In genomic region chr11:106464728-106465127, GRCh38 we compare ENCODE assay signal across 31 cellular contexts.
"Had no signal": no experiment of that assay in that cellular context is flagged by ENCODE, and none has a peak within 500 bp of the region (broad histone marks: within the 10 kb centered on the region; RNA-seq: fewer than 3 reads in every experiment).

No MANE protein-coding gene starts in this region.

- H3K27ac ChIP-seq: ascending aorta, psoas muscle, upper lobe of left lung had no signal

- H3K4me1 ChIP-seq: ascending aorta, psoas muscle, upper lobe of left lung had no signal

- H3K4me2 ChIP-seq: smooth muscle cell had no signal

- H3K36me3 ChIP-seq: ascending aorta, heart right ventricle, pancreas, right atrium auricular region, upper lobe of left lung had no signal

- H3K9me3 ChIP-seq: ascending aorta, heart right ventricle, pancreas, psoas muscle, right atrium auricular region, upper lobe of left lung had no signal

- DNase-seq: activated CD4-positive, alpha-beta memory T cell treated with anti-CD3 and anti-CD28 coated beads, Interleukin-2, amount 10 ng/mL, durations not matched to agents 7 days and 5 days; activated CD4-positive, alpha-beta T cell treated with anti-CD3 and anti-CD28 coated beads for 1 hour; activated CD4-positive, alpha-beta T cell treated with anti-CD3 and anti-CD28 coated beads, Interleukin-2, amount 10 ng/mL, durations not matched to agents 7 days and 5 days; activated CD8-positive, alpha-beta memory T cell treated with anti-CD3 and anti-CD28 coated beads, Interleukin-2, amount 50 U/mL, for 48 hours; activated gamma-delta T cell; activated naive CD4-positive, alpha-beta T cell treated with anti-CD3 and anti-CD28 coated beads, Interleukin-2, amount 10 ng/mL, durations not matched to agents 7 days and 5 days; activated naive CD8-positive, alpha-beta T cell treated with anti-CD3 and anti-CD28 coated beads, Interleukin-2, amount 10 ng/mL, durations not matched to agents 7 days and 5 days; activated T-cell treated with anti-CD3 and anti-CD28 coated beads, Interleukin-2, amount 50 U/mL, for 24 hours; foreskin fibroblast; heart right ventricle; kidney glomerular epithelial cell; left ventricle myocardium superior; midbrain; naive thymus-derived CD4-positive, alpha-beta T cell; nucleus accumbens; pancreas; psoas muscle; stimulated activated CD4-positive, alpha-beta T cell treated with anti-CD3 and anti-CD28 coated beads, Interleukin-1b, Interleukin-23, amount 100 ng/mL, for 48 hours; stimulated activated CD4-positive, alpha-beta T cell treated with anti-CD3 and anti-CD28 coated beads, Interleukin-4, amount 100 ng/mL, for 4 hours; stimulated activated CD8-positive, alpha-beta memory T cell treated with anti-CD3 and anti-CD28 coated beads, Interleukin-4, amount 100 ng/mL, for 48 hours; stimulated activated naive CD8-positive, alpha-beta T cell treated with anti-CD3 and anti-CD28 coated beads, Interleukin-15, amount 100 ng/mL, for 72 hours; substantia nigra; T-helper 17 cell; T1000; upper lobe of left lung had no signal

- ATAC-seq: esophagus mucosa; naive thymus-derived CD4-positive, alpha-beta T cell; psoas muscle; stimulated activated memory B cell treated with anti-CD40 and anti-IgM and Interleukin-4, amounts not matched to agents 10 μg/mL and 1 μg/mL and 100 μg/mL, for 72 hours; stimulated activated naive CD8-positive, alpha-beta T cell treated with anti-CD3 and anti-CD28 coated beads, Interleukin-15, amount 100 ng/mL, for 72 hours; T-helper 17 cell; WTC11 had no signal

- H3K4me3 ChIP-seq: ascending aorta, heart right ventricle, pancreas, psoas muscle, right atrium auricular region, smooth muscle cell, upper lobe of left lung had no signal

- H3K27me3 ChIP-seq: ascending aorta, heart right ventricle, pancreas, right atrium auricular region, upper lobe of left lung had no signal
